In the genomic region with DNA sequence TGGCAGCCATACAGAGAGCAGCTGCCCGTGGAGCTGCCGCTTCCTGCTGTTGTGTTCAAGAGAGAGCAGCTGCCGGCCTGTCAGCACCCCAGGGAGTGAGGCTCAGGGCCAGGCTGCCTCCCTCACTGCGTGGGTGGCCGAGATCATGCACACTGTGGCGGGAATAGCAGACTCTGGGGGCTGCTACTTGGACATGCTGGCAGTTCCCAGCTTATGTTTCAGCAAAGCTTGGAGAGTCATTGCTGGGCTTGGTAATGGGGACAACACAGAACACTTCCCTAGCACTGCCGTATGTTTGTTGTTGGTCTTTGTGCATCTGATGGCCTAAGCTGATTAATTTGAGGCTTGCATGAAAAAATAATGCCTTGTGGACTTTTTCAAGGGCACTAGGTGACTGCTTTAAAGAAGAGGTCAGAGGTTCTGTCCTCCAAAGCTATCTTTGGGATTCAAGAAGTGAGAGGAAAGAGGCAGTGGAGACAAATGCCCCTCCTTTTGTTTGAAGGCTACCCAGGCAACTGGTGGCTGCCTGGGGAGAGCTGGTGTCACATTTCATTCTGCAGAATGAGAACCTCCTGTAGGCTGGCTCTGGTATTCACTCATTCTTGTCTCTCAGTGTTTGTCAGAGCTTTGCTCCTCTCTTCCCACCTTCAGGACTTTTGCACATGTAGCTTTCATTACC, we compare ENCODE assay signal across 9 cellular contexts. TPM values are rescaled to one million over a fixed set of nuclear protein-coding genes. Genes with fewer than 3 reads are reported as not detected.
DNase-seq lines count a peak whose midpoint lies in the region; ATAC-seq and TF ChIP-seq lines count a peak whose summit lies in the region.
"Had no signal": no experiment of that assay in that cellular context is flagged by ENCODE, and none has a peak within 500 bp of the region (broad histone marks: within the 10 kb centered on the region; RNA-seq: fewer than 3 reads in every experiment).

No MANE protein-coding gene starts in this region.

- 15% methylated on average over 7 of the region's 7 CpGs for WGBS in HUES64
- WGBS in ovary, 3 donors: 0 to 2% (median 1%) methylated on average over 7 of the region's 7 CpGs

- H3K9ac ChIP-seq in HUES64 (ENCODE audit: low read depth, low read length): peak overlapping the region; percentile 43

- TF ChIP-seq CTCF in fibroblast of mammary gland (conservative IDR thresholded peaks at IDR 0.05; ENCODE audit: control insufficient read depth, insufficient read depth, low read depth, low read length) (no peak), ovary (IDR thresholded peaks at IDR 0.05) (no peak)

- H3K9me3 ChIP-seq in HUES64 (ENCODE audit: insufficient read depth, low read depth, low read length): no peaks in the 10 kb centered on the region
- H3K9me3 ChIP-seq in ovary: no peaks in the 10 kb centered on the region

- H3K4me3 ChIP-seq in HUES64 (ENCODE audit: low read length) (peak overlapping the region; percentile 14; the same call in 1 of the 2 replicates), fibroblast of mammary gland (ENCODE audit: control insufficient read depth, low read depth, low read length) (no peak overlapping the region), ovary (no peak overlapping the region)
- H3K4me3 ChIP-seq: PC-9 had no signal

- intact Hi-C loops in ovary (cut with DNase I): no loop called here

- DNase-seq in RPMI7951 (ENCODE audit: low read depth) (peak; percentile 75), fibroblast of mammary gland (ENCODE audit: low read depth) (peak; percentile 68), ovary (peak; percentile 50 to 73 (median 61)), T-helper 2 cell (no peak)
- no peak for DNase-seq in activated effector memory CD4-positive, alpha-beta T cell treated with Interleukin-2 at 50 U/mL for 16 hours

- TF ChIP-seq EP300 in ovary (IDR thresholded peaks at IDR 0.05): no peak

- H3K27me3 ChIP-seq in HUES64 (ENCODE audit: insufficient read depth, low read length) (no peaks in the 10 kb centered on the region), ovary (no peaks in the 10 kb centered on the region)

- H3K36me3 ChIP-seq in HUES64 (ENCODE audit: insufficient read depth, low read length) (no peaks in the 10 kb centered on the region), ovary (no peaks in the 10 kb centered on the region)

- no peak for ATAC-seq in GM21360 (IDR thresholded peaks at IDR 0.05; ENCODE audit: unreplicated experiment)
- ATAC-seq in GM21528 (IDR thresholded peaks at IDR 0.05; ENCODE audit: low FRiP score, unreplicated experiment): no peak

- TF ChIP-seq POLR2A in ovary (IDR thresholded peaks at IDR 0.05): no peak

- H3K27ac ChIP-seq in HUES64 (ENCODE audit: low read depth, low read length) (peak overlapping the region; percentile 72; the same call in 1 of the 2 replicates), ovary (peak overlapping the region in 1 of 2 donors; percentile 14)
- H3K27ac ChIP-seq: PC-9 had no signal

- H3K4me1 ChIP-seq in HUES64 (ENCODE audit: insufficient read depth, low read length): peaks cover 19% of the 10 kb centered on the region
- H3K4me1 ChIP-seq in ovary (ENCODE audit: insufficient read depth): peaks cover 9% of the 10 kb centered on the region

RNA-seq across cellular contexts. Expression of a gene that starts 18.8 kb away (rescaled TPM):
- polyA plus RNA-seq in HUES64 (2013, experiment 1 of 2): 4.6 TPM
- polyA plus RNA-seq in HUES64 (2013, experiment 2 of 2): 4.0 TPM
- 6.6 and 8.4 TPM in 2 replicates for total RNA-seq in RPMI7951 (2014; rRNA removed; shearing (Covaris generic))
- 1 to 10 TPM in 3 of 7 donors, under 1 TPM in 4; 0.20 to 2.6 (median 0.83) TPM for total RNA-seq in ovary
- polyA plus RNA-seq in ovary: 1 to 10 TPM; 1.2 to 4.7 TPM
- total RNA-seq: PC-9 had no signal

Comparison
In these comparisons a context has a peak if more than half of its experiments do, and no peak if none do; other contexts are left out.
1. DNase-seq: peak in RPMI7951 (single experiment), fibroblast of mammary gland (single experiment) and ovary (5 of 5); none in activated effector memory CD4-positive, alpha-beta T cell treated with Interleukin-2 at 50 U/mL for 16 hours (single experiment) and T-helper 2 cell (0 of 5).